In the genomic region with DNA sequence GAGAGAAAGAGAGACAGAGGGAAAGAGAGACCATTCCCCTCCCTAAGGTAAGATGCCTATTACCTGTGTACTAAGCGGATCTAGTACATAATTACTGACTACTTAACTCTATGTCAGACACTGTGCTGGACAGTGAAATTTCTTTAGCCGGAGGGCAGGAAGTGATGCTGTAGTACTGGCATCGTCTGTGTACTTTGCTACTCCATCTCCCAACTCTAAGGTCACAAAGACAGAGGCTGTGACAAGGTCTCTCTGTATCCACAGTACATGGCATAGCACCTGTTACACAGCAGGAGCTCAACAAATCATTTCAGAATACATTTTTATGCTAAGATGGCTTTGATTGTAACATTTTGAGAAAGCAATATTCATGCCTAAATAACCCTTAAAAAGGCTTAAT, we compare ENCODE assay signal across 23 cellular contexts. TPM values are rescaled to one million over a fixed set of nuclear protein-coding genes. Genes with fewer than 3 reads are reported as not detected.
DNase-seq lines count a peak whose midpoint lies in the region; ATAC-seq, FAIRE-seq and TF ChIP-seq lines count a peak whose summit lies in the region.
"Had no signal": no experiment of that assay in that cellular context is flagged by ENCODE, and none has a peak within 500 bp of the region (broad histone marks: within the 10 kb centered on the region; RNA-seq: fewer than 3 reads in every experiment).

No MANE protein-coding gene starts in this region.

- H3K4me2 ChIP-seq in astrocyte (ENCODE audit: low read length) (no peak overlapping the region), osteoblast (ENCODE audit: insufficient read depth, low read length) (peak overlapping the region; percentile 0)
- H3K4me2 ChIP-seq: BLaER1 treated with 17β-estradiol and CSF1 and Interleukin-3, amounts not matched to agents 10 nM and 100 nM; SK-N-SH had no signal

- in situ Hi-C loops in transverse colon (cut with MboI; ENCODE audit: low pct_ligation_motif_present in 1 of 4, low pct_unique_long_range_greater_than_20kb in 1 of 4, low sequenced_read_pairs in 3 of 4) = loop anchor here in 2 of 4 donors (10.0 kb wide), 1 partner anchor 452 kb away; no protein-coding TSS in a partner anchor

- H3K27me3 ChIP-seq in cardiac muscle cell (no peaks in the 10 kb centered on the region), astrocyte (ENCODE audit: insufficient read depth, low read length) (no peaks in the 10 kb centered on the region), osteoblast (ENCODE audit: insufficient read depth, low read length) (no peaks in the 10 kb centered on the region), transverse colon (peaks cover 2% of the 10 kb centered on the region)

- no peak for TF ChIP-seq POLR2A in transverse colon (IDR thresholded peaks at IDR 0.05)

- TF ChIP-seq CTCF in cardiac muscle cell (IDR thresholded peaks at IDR 0.05; ENCODE audit: low read depth, low read length) (no peak), astrocyte (IDR thresholded peaks at IDR 0.05; ENCODE audit: insufficient read depth, low read depth, low read length) (no peak), osteoblast (IDR thresholded peaks at IDR 0.05; ENCODE audit: extremely low read depth, low read depth, low read length) (no peak), transverse colon (IDR thresholded peaks at IDR 0.05) (no peak)

- H3K9me3 ChIP-seq in cardiac muscle cell (ENCODE audit: low read depth) = no peaks in the 10 kb centered on the region
- H3K9me3 ChIP-seq in astrocyte (ENCODE audit: insufficient read depth, low read depth, low read length) = no peaks in the 10 kb centered on the region
- no peaks in the 10 kb centered on the region for H3K9me3 ChIP-seq in osteoblast (ENCODE audit: low read depth, low read length)
- H3K9me3 ChIP-seq in transverse colon = no peaks in the 10 kb centered on the region
- H3K9me3 ChIP-seq: BLaER1 treated with 17β-estradiol and CSF1 and Interleukin-3, amounts not matched to agents 10 nM and 100 nM; SK-N-SH had no signal

- no peak overlapping the region for H3K27ac Mint-ChIP-seq in astrocyte (ENCODE audit: unreplicated experiment)

- H3K27ac ChIP-seq in cardiac muscle cell = peak overlapping the region; percentile 86
- no peak overlapping the region for H3K27ac ChIP-seq in astrocyte (ENCODE audit: low read depth, low read length)
- H3K27ac ChIP-seq in osteoblast (ENCODE audit: low read depth, low read length) = peak overlapping the region; percentile 26
- H3K27ac ChIP-seq in transverse colon = no peak overlapping the region
- H3K27ac ChIP-seq: BLaER1 treated with 17β-estradiol and CSF1 and Interleukin-3, amounts not matched to agents 10 nM and 100 nM had no signal

- peaks cover 19% of the 10 kb centered on the region for H3K4me1 Mint-ChIP-seq in astrocyte (ENCODE audit: low read depth, unreplicated experiment)
- H3K4me1 Mint-ChIP-seq: CD8-positive, alpha-beta memory T cell had no signal

- WGBS in transverse colon (ENCODE audit: low coverage in 1 of 2), 2 donors = 57 to 61% methylated on average over 3 of the region's 3 CpGs

- no peak for TF ChIP-seq EP300 in transverse colon (IDR thresholded peaks at IDR 0.05; ENCODE audit: low read depth)

- intact Hi-C loops in Right ventricle myocardium inferior (cut with DNase I) (loop anchor here (10.0 kb wide), 2 partner anchors 362 to 398 kb away; no protein-coding TSS in a partner anchor), transverse colon (cut with DNase I; ENCODE audit: low total_unique reads) (no loop called here)

- peaks cover 1% of the 10 kb centered on the region for H3K9me3 Mint-ChIP-seq in astrocyte (ENCODE audit: unreplicated experiment)

- DNase-seq in cardiac muscle cell (ENCODE audit: low read depth in 1 of 2, low spot score in 1 of 2) = no peak
- no peak for DNase-seq in Right ventricle myocardium inferior (ENCODE audit: missing footprints)
- no peak for DNase-seq in astrocyte (ENCODE audit: low read depth)
- DNase-seq in osteoblast (ENCODE audit: insufficient read length, low spot score, missing footprints) = no peak
- no peak for DNase-seq in GM19239 (ENCODE audit: insufficient read length, low spot score)
- DNase-seq in transverse colon = no peak
- DNase-seq: CD8-positive, alpha-beta memory T cell; DND-41; GDM1; H7; KBM-7; NCI-H1436; NCI-H2029 treated with DMSO at 0.1 percent for 48 hours; NCI-H82; SHP77; SK-N-SH had no signal

- no peak overlapping the region for H3K4me3 Mint-ChIP-seq in astrocyte (ENCODE audit: unreplicated experiment)
- H3K4me3 Mint-ChIP-seq: CD8-positive, alpha-beta memory T cell had no signal

- FAIRE-seq in astrocyte (lab: Jason Lieb, UNC) (peak; percentile 43), GM19239 (lab: Jason Lieb, UNC) (no peak)
- FAIRE-seq: GM12878, GM18507 had no signal

- H3K4me1 ChIP-seq in cardiac muscle cell (ENCODE audit: low read depth) (peaks cover 50% of the 10 kb centered on the region), astrocyte (ENCODE audit: insufficient read depth, low read length) (peaks cover 57% of the 10 kb centered on the region), osteoblast (ENCODE audit: insufficient read depth, low read length) (peaks cover 95% of the 10 kb centered on the region), transverse colon (peaks cover 0 to 2% (median 0%) of the 10 kb centered on the region in 4 donors)
- H3K4me1 ChIP-seq: BLaER1 treated with 17β-estradiol and CSF1 and Interleukin-3, amounts not matched to agents 10 nM and 100 nM had no signal

- no peaks in the 10 kb centered on the region for H3K36me3 ChIP-seq in cardiac muscle cell
- H3K36me3 ChIP-seq in astrocyte (ENCODE audit: insufficient read depth, low read length) = peaks cover 58% of the 10 kb centered on the region
- H3K36me3 ChIP-seq in osteoblast (ENCODE audit: insufficient read depth, low read length) = peaks cover 90% of the 10 kb centered on the region
- H3K36me3 ChIP-seq in transverse colon = no peaks in the 10 kb centered on the region
- H3K36me3 ChIP-seq: BLaER1 treated with 17β-estradiol and CSF1 and Interleukin-3, amounts not matched to agents 10 nM and 100 nM had no signal

- no peaks in the 10 kb centered on the region for H3K27me3 Mint-ChIP-seq in astrocyte (ENCODE audit: low read depth, unreplicated experiment)

- H3K79me2 ChIP-seq in astrocyte (ENCODE audit: insufficient read depth, low read length) (peaks cover 98% of the 10 kb centered on the region), osteoblast (ENCODE audit: insufficient read depth, low read length) (peaks cover 99% of the 10 kb centered on the region)

- H3K9ac ChIP-seq in astrocyte (ENCODE audit: low read length) = peak overlapping the region; percentile 16
- H3K9ac ChIP-seq: BLaER1 treated with 17β-estradiol and CSF1 and Interleukin-3, amounts not matched to agents 10 nM and 100 nM; SK-N-SH had no signal

- H3K4me3 ChIP-seq in cardiac muscle cell (no peak overlapping the region), astrocyte (ENCODE audit: insufficient read depth, low read depth, low read length) (no peak overlapping the region), osteoblast (ENCODE audit: insufficient read depth, low read length) (no peak overlapping the region), transverse colon (no peak overlapping the region)
- H3K4me3 ChIP-seq: BLaER1 treated with 17β-estradiol and CSF1 and Interleukin-3, amounts not matched to agents 10 nM and 100 nM; GM12878 had no signal

- H4K20me1 ChIP-seq in astrocyte (ENCODE audit: insufficient read depth, low read length) (peaks cover 85% of the 10 kb centered on the region), osteoblast (ENCODE audit: insufficient read depth, low read length) (peaks cover 76% of the 10 kb centered on the region)
- H4K20me1 ChIP-seq: BLaER1 treated with 17β-estradiol and CSF1 and Interleukin-3, amounts not matched to agents 10 nM and 100 nM had no signal

- no peaks in the 10 kb centered on the region for H3K36me3 Mint-ChIP-seq in astrocyte (ENCODE audit: low read depth, unreplicated experiment)
- H3K36me3 Mint-ChIP-seq: CD8-positive, alpha-beta memory T cell had no signal

- no peak for ATAC-seq in Right ventricle myocardium inferior
- ATAC-seq in HG03378 (IDR thresholded peaks at IDR 0.05; ENCODE audit: unreplicated experiment) = no peak
- ATAC-seq in GM21447 (IDR thresholded peaks at IDR 0.05; ENCODE audit: unreplicated experiment) = no peak
- ATAC-seq: GM12878, Panc1 had no signal

- H2AFZ ChIP-seq in astrocyte (ENCODE audit: low read depth, low read length) = no peak overlapping the region
- no peak overlapping the region for H2AFZ ChIP-seq in osteoblast (ENCODE audit: low read length)

RNA-seq across cellular contexts. Expression of a gene that starts 9.0 kb away (rescaled TPM):
- 1.0 and 1.3 TPM in 2 replicates for total RNA-seq in cardiac muscle cell
- polyA plus RNA-seq in cardiac muscle cell = 1.0 and 1.2 TPM in 2 replicates
- total RNA-seq in Right ventricle myocardium inferior = not detected
- 1.1 and 1.2 TPM in 2 replicates for total RNA-seq in astrocyte
- total RNA-seq in osteoblast = 18.1 and 20.0 TPM in 2 replicates
- total RNA-seq in transverse colon = not detected
- total RNA-seq: CD8-positive, alpha-beta memory T cell; GM12878; H7; NCI-H460 had no signal
- polyA plus RNA-seq: CD8-positive, alpha-beta memory T cell; GM12878; SK-N-SH had no signal

Comparison
In these comparisons a context has a peak if more than half of its experiments do, and no peak if none do; other contexts are left out.
1. H3K27ac ChIP-seq: peak in cardiac muscle cell (single experiment) and osteoblast (single experiment); none in astrocyte (single experiment) and transverse colon (0 of 4).